In the genomic region with DNA sequence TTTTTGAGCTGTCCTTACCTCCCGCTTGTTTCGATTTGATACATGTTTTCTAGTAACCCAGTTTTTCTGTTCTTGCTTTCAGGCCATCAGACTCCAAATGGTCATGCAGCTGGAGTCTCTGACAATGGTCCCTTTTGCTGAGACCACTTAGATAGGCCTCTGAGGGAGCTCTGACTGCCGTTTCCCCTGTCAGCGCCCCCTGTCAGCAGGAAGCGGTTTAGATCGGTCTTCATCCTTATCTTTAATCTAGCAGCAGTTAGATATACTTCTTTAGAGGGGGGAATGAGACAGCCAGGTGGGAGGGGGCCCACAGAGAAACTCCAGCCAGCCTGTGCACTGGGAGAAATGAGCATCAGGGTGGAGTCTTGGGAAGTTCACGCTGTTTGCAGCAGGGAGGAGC, we compare ENCODE assay signal across 17 cellular contexts.
DNase-seq lines count a peak whose midpoint lies in the region; ATAC-seq and TF ChIP-seq lines count a peak whose summit lies in the region.
"Had no signal": no experiment of that assay in that cellular context is flagged by ENCODE, and none has a peak within 500 bp of the region (broad histone marks: within the 10 kb centered on the region; RNA-seq: fewer than 3 reads in every experiment).

No MANE protein-coding gene starts in this region.

- H3K4me2 ChIP-seq in Loucy (ENCODE audit: low read depth, low read length, poor library complexity, severe bottlenecking) = no peak overlapping the region

- no peaks in the 10 kb centered on the region for H3K36me3 ChIP-seq in Loucy (ENCODE audit: insufficient read depth, low read length)
- H3K36me3 ChIP-seq: adrenal gland had no signal

- H3K27me3 Mint-ChIP-seq in activated CD8-positive, alpha-beta T cell treated with anti-CD3 and anti-CD28 coated beads for 36 hours = no peaks in the 10 kb centered on the region
- H3K27me3 Mint-ChIP-seq in activated CD8-positive, alpha-beta T cell treated with anti-CD3 and anti-CD28 coated beads, Interleukin-2, amount 10 ng/mL, durations not matched to agents 7 days and 5 days (ENCODE audit: low read depth) = no peaks in the 10 kb centered on the region
- no peaks in the 10 kb centered on the region for H3K27me3 Mint-ChIP-seq in type B pancreatic cell

- no peak overlapping the region for H3K9ac ChIP-seq in Loucy (ENCODE audit: low read depth, low read length, poor library complexity, severe bottlenecking)

- H4K20me1 ChIP-seq in Loucy (ENCODE audit: insufficient read depth, low read length, poor library complexity, severe bottlenecking) = no peaks in the 10 kb centered on the region

- no peaks in the 10 kb centered on the region for H3K36me3 Mint-ChIP-seq in activated CD8-positive, alpha-beta T cell treated with anti-CD3 and anti-CD28 coated beads for 36 hours (ENCODE audit: low read depth)
- no peaks in the 10 kb centered on the region for H3K36me3 Mint-ChIP-seq in activated CD8-positive, alpha-beta T cell treated with anti-CD3 and anti-CD28 coated beads, Interleukin-2, amount 10 ng/mL, durations not matched to agents 7 days and 5 days (ENCODE audit: low read depth)
- H3K36me3 Mint-ChIP-seq in type B pancreatic cell = no peaks in the 10 kb centered on the region

- TF ChIP-seq CTCF in activated CD8-positive, alpha-beta T cell treated with anti-CD3 and anti-CD28 coated beads for 36 hours (IDR thresholded peaks at IDR 0.05) = no peak
- TF ChIP-seq CTCF in Loucy (conservative IDR thresholded peaks at IDR 0.05; ENCODE audit: low read length) = peak; percentile 50
- peak; percentile 40 for TF ChIP-seq CTCF in type B pancreatic cell (conservative IDR thresholded peaks at IDR 0.05)

- CTCF ChIA-PET in activated CD8-positive, alpha-beta T cell treated with anti-CD3 and anti-CD28 coated beads for 36 hours (lab: Charles Lee) = no interaction called here
- CTCF ChIA-PET in activated CD8-positive, alpha-beta T cell treated with anti-CD3 and anti-CD28 coated beads, Interleukin-2, amount 10 ng/mL, durations not matched to agents 7 days and 5 days (lab: Charles Lee) = no interaction called here

- no peaks in the 10 kb centered on the region for H3K4me1 Mint-ChIP-seq in activated CD8-positive, alpha-beta T cell treated with anti-CD3 and anti-CD28 coated beads for 36 hours (ENCODE audit: low read depth)
- no peaks in the 10 kb centered on the region for H3K4me1 Mint-ChIP-seq in activated CD8-positive, alpha-beta T cell treated with anti-CD3 and anti-CD28 coated beads, Interleukin-2, amount 10 ng/mL, durations not matched to agents 7 days and 5 days (ENCODE audit: low read depth)
- H3K4me1 Mint-ChIP-seq in type B pancreatic cell (ENCODE audit: unreplicated experiment) = no peaks in the 10 kb centered on the region
- H3K4me1 Mint-ChIP-seq: nephron had no signal

- H3K27ac Mint-ChIP-seq in activated CD8-positive, alpha-beta T cell treated with anti-CD3 and anti-CD28 coated beads for 36 hours = no peak overlapping the region
- H3K27ac Mint-ChIP-seq in activated CD8-positive, alpha-beta T cell treated with anti-CD3 and anti-CD28 coated beads, Interleukin-2, amount 10 ng/mL, durations not matched to agents 7 days and 5 days = no peak overlapping the region
- no peak overlapping the region for H3K27ac Mint-ChIP-seq in type B pancreatic cell
- H3K27ac Mint-ChIP-seq: nephron had no signal

- no peak overlapping the region for H2AFZ ChIP-seq in Loucy (ENCODE audit: low read length)

- no peaks in the 10 kb centered on the region for H3F3A ChIP-seq in Loucy (ENCODE audit: low read depth)

- DNase-seq in activated CD8-positive, alpha-beta T cell treated with anti-CD3 and anti-CD28 coated beads for 36 hours = peak; percentile 13
- no peak for DNase-seq in activated CD8-positive, alpha-beta T cell treated with anti-CD3 and anti-CD28 coated beads, Interleukin-2, amount 10 ng/mL, durations not matched to agents 7 days and 5 days
- DNase-seq in ecto neural progenitor cell (ENCODE audit: low spot score) = peak; percentile 57
- no peak for DNase-seq in type B pancreatic cell (ENCODE audit: extremely low spot score, unreplicated experiment)
- DNase-seq in HuH-7.5 (ENCODE audit: low spot score) = no peak
- DNase-seq in OCI-M1 (lab: John Stamatoyannopoulos, UW) = no peak
- DNase-seq in sciatic nerve (ENCODE audit: low spot score) = no peak
- DNase-seq: activated T-cell treated with anti-CD3 and anti-CD28 coated beads for 4 hours, adrenal gland, DMS153, NCI-H1092, NCI-H510A treated with DMSO at 0.1 percent for 48 hours, small intestine had no signal

- ATAC-seq in activated CD8-positive, alpha-beta T cell treated with anti-CD3 and anti-CD28 coated beads for 36 hours = no peak
- no peak for ATAC-seq in activated CD8-positive, alpha-beta T cell treated with anti-CD3 and anti-CD28 coated beads, Interleukin-2, amount 10 ng/mL, durations not matched to agents 7 days and 5 days
- ATAC-seq in sciatic nerve = no peak
- ATAC-seq: left lobe of liver, Right ventricle myocardium inferior had no signal

- H3K9me3 Mint-ChIP-seq in activated CD8-positive, alpha-beta T cell treated with anti-CD3 and anti-CD28 coated beads for 36 hours = no peaks in the 10 kb centered on the region
- H3K9me3 Mint-ChIP-seq in activated CD8-positive, alpha-beta T cell treated with anti-CD3 and anti-CD28 coated beads, Interleukin-2, amount 10 ng/mL, durations not matched to agents 7 days and 5 days (ENCODE audit: insufficient read depth) = no peaks in the 10 kb centered on the region
- H3K9me3 Mint-ChIP-seq in type B pancreatic cell = no peaks in the 10 kb centered on the region

- H3K79me2 ChIP-seq in Loucy (ENCODE audit: insufficient read depth, low read length) = no peaks in the 10 kb centered on the region

- no peak overlapping the region for H3K4me3 ChIP-seq in Loucy (ENCODE audit: low read length, poor library complexity, severe bottlenecking)
- H3K4me3 ChIP-seq: adrenal gland had no signal

- H3K9me2 ChIP-seq in Loucy (replicated peaks; ENCODE audit: low read depth, low read length) = no peaks in the 10 kb centered on the region

- no peaks in the 10 kb centered on the region for H3K27me3 ChIP-seq in Loucy (ENCODE audit: insufficient read depth, low read length, poor library complexity, severe bottlenecking)
- H3K27me3 ChIP-seq: adrenal gland had no signal

- no peak overlapping the region for H3K4me3 Mint-ChIP-seq in activated CD8-positive, alpha-beta T cell treated with anti-CD3 and anti-CD28 coated beads for 36 hours
- H3K4me3 Mint-ChIP-seq in activated CD8-positive, alpha-beta T cell treated with anti-CD3 and anti-CD28 coated beads, Interleukin-2, amount 10 ng/mL, durations not matched to agents 7 days and 5 days = no peak overlapping the region
- no peak overlapping the region for H3K4me3 Mint-ChIP-seq in type B pancreatic cell
- H3K4me3 Mint-ChIP-seq: nephron had no signal

- H3K9me3 ChIP-seq in Loucy (ENCODE audit: insufficient read depth, low read depth, low read length) = no peaks in the 10 kb centered on the region
- H3K9me3 ChIP-seq: adrenal gland had no signal

- no peaks in the 10 kb centered on the region for H3K4me1 ChIP-seq in Loucy (ENCODE audit: insufficient read depth, low read length, poor library complexity, severe bottlenecking)
- H3K4me1 ChIP-seq: adrenal gland had no signal

- intact Hi-C loops in activated CD8-positive, alpha-beta T cell treated with anti-CD3 and anti-CD28 coated beads for 36 hours (cut with micrococcal nuclease) = no loop called here
- intact Hi-C loops in sciatic nerve (cut with DNase I) = no loop called here

- POLR2A ChIA-PET in activated CD8-positive, alpha-beta T cell treated with anti-CD3 and anti-CD28 coated beads for 36 hours (lab: Charles Lee) = no interaction called here
- POLR2A ChIA-PET in activated CD8-positive, alpha-beta T cell treated with anti-CD3 and anti-CD28 coated beads, Interleukin-2, amount 10 ng/mL, durations not matched to agents 7 days and 5 days (lab: Charles Lee) = no interaction called here

Comparison
In these comparisons a context has a peak if more than half of its experiments do, and no peak if none do; other contexts are left out.
1. DNase-seq: peak in activated CD8-positive, alpha-beta T cell treated with anti-CD3 and anti-CD28 coated beads for 36 hours (single experiment) and ecto neural progenitor cell (single experiment); none in activated CD8-positive, alpha-beta T cell treated with anti-CD3 and anti-CD28 coated beads, Interleukin-2, amount 10 ng/mL, durations not matched to agents 7 days and 5 days (single experiment), type B pancreatic cell (single experiment), HuH-7.5 (single experiment), OCI-M1 (single experiment) and sciatic nerve (single experiment).